ENCODE assay signal across 21 cellular contexts in the genomic region with DNA sequence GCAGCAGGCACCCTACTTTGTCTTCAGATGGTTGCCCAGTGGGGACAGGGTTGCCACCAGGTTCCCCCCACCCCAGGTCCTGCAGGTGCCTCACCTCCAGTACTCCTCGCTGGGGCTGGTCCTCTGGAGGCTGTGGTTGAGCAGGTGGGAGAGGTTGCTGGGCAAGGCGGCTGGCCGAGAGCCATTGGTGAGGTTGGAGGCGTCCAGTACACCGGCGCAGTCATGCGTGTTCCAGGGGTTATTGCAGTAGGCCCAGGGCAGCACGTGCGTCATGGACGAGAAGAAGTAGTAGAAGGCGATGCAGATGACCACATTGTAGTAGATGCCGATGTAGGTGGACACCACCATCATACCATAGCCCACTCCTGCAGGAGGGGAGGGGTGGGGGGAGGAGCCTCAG. TPM values are rescaled to one million over a fixed set of nuclear protein-coding genes. Genes with fewer than 3 reads are reported as not detected.
DNase-seq lines count a peak whose midpoint lies in the region; ATAC-seq, FAIRE-seq and TF ChIP-seq lines count a peak whose summit lies in the region.
"Had no signal": no experiment of that assay in that cellular context is flagged by ENCODE, and none has a peak within 500 bp of the region (broad histone marks: within the 10 kb centered on the region; RNA-seq: fewer than 3 reads in every experiment).

No MANE protein-coding gene starts in this region.

- POLR2A ChIA-PET in RWPE1 (lab: Yijun Ruan, JAX; ENCODE audit: low non-redundant PET) (interaction anchor here (0.6 kb wide), 1 partner anchor 236 kb away, joined by 3 read pairs; no protein-coding TSS in a partner anchor), K562 (lab: Yijun Ruan, JAX) (interaction anchor here (2.6 kb wide), 1 partner anchor 27 kb away, joined by 17 read pairs; no protein-coding TSS in a partner anchor)

- H2AFZ ChIP-seq in K562 (ENCODE audit: low read depth, low read length) (no peak overlapping the region), neuronal stem cell (ENCODE audit: low read length) (no peak overlapping the region)
- H2AFZ ChIP-seq: GM23338 had no signal

- no peak for TF ChIP-seq EP300 in K562 (IDR thresholded peaks at IDR 0.05; ENCODE audit: low read length)

- H3K18ac ChIP-seq in neuronal stem cell (ENCODE audit: low read length), result no peak overlapping the region

- H3K23ac ChIP-seq in neuronal stem cell (ENCODE audit: low read depth, low read length, poor library complexity), result peak overlapping the region; percentile 31

- DNase-seq in RWPE1 (ENCODE audit: low spot score) (no peak), T-helper 17 cell (no peak), K562 (ENCODE audit: extremely low read depth in 1 of 4, low spot score in 3 of 4) (no peak), neuronal stem cell (ENCODE audit: low spot score) (no peak), NCI-H1092 treated with DMSO at 0.1 percent for 48 hours (lab: John Stamatoyannopoulos, UW) (no peak)
- no peak for DNase-seq in central memory CD4-positive, alpha-beta T cell
- DNase-seq: C1 segment of cervical spinal cord; Calu3; CD4-positive, alpha-beta memory T cell; COR-L47; DMS53; DMS79 treated with DMSO at 0.1 percent for 48 hours; GF-D8; HFFc6 had no signal

- no peaks in the 10 kb centered on the region for H3K36me3 Mint-ChIP-seq in T-helper 17 cell (ENCODE audit: low read depth)
- H3K36me3 Mint-ChIP-seq: CD4-positive, alpha-beta memory T cell had no signal

- H2BK15ac ChIP-seq in neuronal stem cell (ENCODE audit: low read length), result no peak overlapping the region

- intact Hi-C loops in K562 (cut with micrococcal nuclease), result no loop called here

- no peaks in the 10 kb centered on the region; the same call in 1 of the 2 replicates for H4K20me1 ChIP-seq in K562 (replicated peaks; ENCODE audit: control insufficient read depth, insufficient read depth, low read length)

- H3K27ac ChIP-seq in RWPE1, result peak overlapping the region; percentile 60
- H3K27ac ChIP-seq in K562 (ENCODE audit: extremely low read depth, low read depth, low read length), result no peak overlapping the region
- H3K27ac ChIP-seq in neuronal stem cell (replicated peaks; ENCODE audit: low read length), result no peak overlapping the region

- H2BK120ac ChIP-seq in neuronal stem cell (ENCODE audit: low read depth, low read length), result no peak overlapping the region

- WGBS in K562 (ENCODE audit: insufficient coverage, low coverage, missing lambda C conversion rate), result 75% methylated on average over 12 of the region's 12 CpGs
- no CpG with 5 or more reads among the region's 12 CpGs for WGBS in neuronal stem cell (ENCODE audit: extremely low coverage in 2 of 2, insufficient read length in 2 of 2, insufficient replicate concordance in 1 of 2), 2 donors

- H3K27me3 Mint-ChIP-seq in T-helper 17 cell, result no peaks in the 10 kb centered on the region
- H3K27me3 Mint-ChIP-seq: CD4-positive, alpha-beta memory T cell had no signal

- in situ Hi-C loops in K562 (cut with MboI), result loop anchor here (5.0 kb wide), 1 partner anchor 34 kb away; no protein-coding TSS in a partner anchor

- no peak for TF ChIP-seq CTCF in RWPE1 (conservative IDR thresholded peaks at IDR 0.05; ENCODE audit: low read depth)
- no peak for TF ChIP-seq CTCF in K562 (IDR thresholded peaks at IDR 0.05 in 2 of 3, conservative IDR thresholded peaks at IDR 0.05 in 1 of 3; ENCODE audit: insufficient read depth in 2 of 3, low read depth in 1 of 3, low read length in 3 of 3)

- no peaks in the 10 kb centered on the region for H3K27me3 ChIP-seq in K562 (ENCODE audit: control insufficient read depth in 2 of 2, insufficient read depth in 2 of 2, low read length in 2 of 2)
- no peaks in the 10 kb centered on the region for H3K27me3 ChIP-seq in neuronal stem cell (ENCODE audit: control insufficient read depth in 3 of 3, insufficient read depth in 3 of 3, low read depth in 1 of 3, low read length in 3 of 3)

- no peak overlapping the region for H3K4ac ChIP-seq in neuronal stem cell (ENCODE audit: low read length)

- no peak for TF ChIP-seq RAD21 in K562 (CRISPR knock-in tag; conservative IDR thresholded peaks at IDR 0.05 in 1 of 2, IDR thresholded peaks at IDR 0.05 in 1 of 2)

- peaks cover 3% of the 10 kb centered on the region; the same call in 1 of the 3 replicates for H3K36me3 ChIP-seq in K562 (ENCODE audit: control insufficient read depth, insufficient read depth, low read length)
- peaks cover 0 to 21% of the 10 kb centered on the region in 2 donors for H3K36me3 ChIP-seq in neuronal stem cell (replicated peaks in 1 of 2; ENCODE audit: control insufficient read depth in 2 of 2, insufficient read depth in 2 of 2, low read length in 2 of 2)

- no peak for ATAC-seq in T-helper 17 cell
- no peak for ATAC-seq in K562
- no peak for ATAC-seq in HG03565 (IDR thresholded peaks at IDR 0.05; ENCODE audit: unreplicated experiment)
- ATAC-seq in HG03469 (IDR thresholded peaks at IDR 0.05; ENCODE audit: unreplicated experiment), result no peak
- ATAC-seq: GM23338 had no signal

- H3K9me1 ChIP-seq in K562 (ENCODE audit: control insufficient read depth, insufficient read depth, low read length), result no peaks in the 10 kb centered on the region

- H3K9me3 ChIP-seq in T-helper 17 cell (ENCODE audit: control insufficient read depth, low read length, poor library complexity, severe bottlenecking) (no peaks in the 10 kb centered on the region), K562 (replicated peaks; ENCODE audit: control insufficient read depth, insufficient read depth, low read depth, low read length) (no peaks in the 10 kb centered on the region), neuronal stem cell (replicated peaks in 1 of 2; ENCODE audit: control insufficient read depth in 2 of 2, insufficient read depth in 1 of 2, low read depth in 1 of 2, low read length in 2 of 2) (no peaks in the 10 kb centered on the region)
- H3K9me3 ChIP-seq: HAP-1 had no signal

- H4K8ac ChIP-seq in neuronal stem cell (ENCODE audit: low read depth, low read length), result no peak overlapping the region

- no peak overlapping the region for H2BK5ac ChIP-seq in neuronal stem cell (ENCODE audit: low read length)

- CTCF ChIA-PET in RWPE1 (lab: Yijun Ruan, JAX) (interaction anchor here (0.7 kb wide), 1 partner anchor 254 kb away, joined by 3 read pairs; no protein-coding TSS in a partner anchor), K562 (lab: Yijun Ruan, JAX; ENCODE audit: low intra/inter-chr PET ratio) (interaction anchor here (0.7 kb wide), 1 partner anchor 286 kb away, joined by 4 read pairs; no protein-coding TSS in a partner anchor)

- no peak overlapping the region for H3K4me3 Mint-ChIP-seq in T-helper 17 cell
- H3K4me3 Mint-ChIP-seq: CD4-positive, alpha-beta memory T cell; GM23338; HFFc6 had no signal

- no peaks in the 10 kb centered on the region for H3K79me2 ChIP-seq in K562 (ENCODE audit: control insufficient read depth, insufficient read depth, low read length)

- no peak overlapping the region for H2AK5ac ChIP-seq in neuronal stem cell (ENCODE audit: low read depth, low read length)

- peaks cover 5% of the 10 kb centered on the region for H3K79me1 ChIP-seq in neuronal stem cell (ENCODE audit: low read depth, low read length)

- H2BK12ac ChIP-seq in neuronal stem cell (ENCODE audit: low read length), result peak overlapping the region; percentile 73

- H4K91ac ChIP-seq in neuronal stem cell (ENCODE audit: low read depth, low read length, poor library complexity), result no peak overlapping the region

- no peak for TF ChIP-seq POLR2A in K562 (conservative IDR thresholded peaks at IDR 0.05)

- no peak for FAIRE-seq in K562 (lab: Jason Lieb, UNC)
- FAIRE-seq: GM12891, GM18507, H54 had no signal

- H3K4me2 ChIP-seq in K562 (ENCODE audit: insufficient read depth, low read length), result no peak overlapping the region
- no peak overlapping the region for H3K4me2 ChIP-seq in neuronal stem cell (ENCODE audit: insufficient read depth, low read length, poor library complexity, severe bottlenecking)
- H3K4me2 ChIP-seq: GM23338 had no signal

- H3K27ac Mint-ChIP-seq in T-helper 17 cell, result peak overlapping the region; percentile 43
- H3K27ac Mint-ChIP-seq: GM23338, HFFc6 had no signal

- no peak overlapping the region for H3K4me3 ChIP-seq in K562
- H3K4me3 ChIP-seq in neuronal stem cell (ENCODE audit: low read length in 2 of 2), result no peak overlapping the region
- H3K4me3 ChIP-seq: GM23338, HAP-1 had no signal

- no TSS peak for BruUV-seq in K562 (replicated peaks; lab: Mats Ljungman, UMichigan)

- H3K9ac ChIP-seq in K562 (ENCODE audit: insufficient read depth in 1 of 2, low read depth in 2 of 2, low read length in 2 of 2) (no peak overlapping the region; a peak in 1 of 4 replicates), neuronal stem cell (ENCODE audit: low read depth, low read length, poor library complexity) (no peak overlapping the region)

- H3K4me1 ChIP-seq in K562 (replicated peaks in 1 of 2; ENCODE audit: control insufficient read depth in 2 of 2, insufficient read depth in 2 of 2, low read length in 2 of 2), result peaks cover 0 to 27% of the 10 kb centered on the region in 2 experiments; a peak in 2 of 5 replicates
- peaks cover 0 to 3% of the 10 kb centered on the region in 2 donors for H3K4me1 ChIP-seq in neuronal stem cell (ENCODE audit: control insufficient read depth in 2 of 2, insufficient read depth in 1 of 2, low read depth in 1 of 2, low read length in 2 of 2)
- H3K4me1 ChIP-seq: HAP-1 had no signal

- no peak overlapping the region for H3K14ac ChIP-seq in neuronal stem cell (ENCODE audit: low read length)

- H3K4me1 Mint-ChIP-seq in T-helper 17 cell, result peaks cover 5% of the 10 kb centered on the region

RNA-seq across cellular contexts. Expression of gene CCDC24, which starts 16.9 kb away (rescaled TPM):
- total RNA-seq in T-helper 17 cell (1 to 10 TPM; 1.4 to 1.5 TPM), K562 (2014; rRNA removed) (3.0 and 4.5 TPM in 2 replicates), K562 (2014; rRNA removed; fragmentation: Illumina TruSeq; extraction: Trizol) (0.70 and 1.5 TPM in 2 replicates), K562 (2015; rRNA removed; fragmentation: Illumina TruSeq; extraction: Trizol) (1.7 and 2.2 TPM in 2 replicates), K562 (2021) (4.4 and 5.2 TPM in 2 replicates)
- total RNA-seq in K562 (2011; cell fraction: chromatin; rRNA removed; ENCODE audit: low replicate concordance), result 1.4 and 6.8 TPM in 2 replicates
- 5.8 TPM in 2 replicates for total RNA-seq in K562 (2011; cell fraction: nucleolus; rRNA removed)
- 4.1 and 6.1 TPM in 2 replicates for total RNA-seq in K562 (2011; cell fraction: nucleoplasm; rRNA removed)
- polyA plus RNA-seq in K562 (2011; rRNA removed) (1.3 and 2.3 TPM in 2 replicates), K562 (2014; fragmentation: Illumina TruSeq; extraction: Trizol) (1.5 and 3.0 TPM in 2 replicates), K562 (2014; fragmentation: Nextera tagmentation; extraction: Ambion mirVana) (under 1 TPM; 0.31 to 0.64 TPM), K562 (2014; rRNA removed) (3.7 and 4.5 TPM in 2 replicates)
- polyA plus RNA-seq in K562 (2011; cell fraction: cytosol; rRNA removed), result 2.0 and 4.9 TPM in 2 replicates
- polyA plus RNA-seq in K562 (2011; cell fraction: nucleus; rRNA removed), result 6.8 and 13.1 TPM in 2 replicates
- 3.7 and 4.3 TPM in 2 replicates for polyA plus RNA-seq in K562 (2012)
- polyA minus RNA-seq in K562 (2011; rRNA and poly(A)+ RNA removed), result 0.36 and 0.39 TPM in 2 replicates
- 1.1 and 5.4 TPM in 2 replicates for polyA minus RNA-seq in K562 (2011; cell fraction: cytosol; rRNA and poly(A)+ RNA removed)
- 1.7 and 2.2 TPM in 2 replicates for polyA minus RNA-seq in K562 (2011; cell fraction: nucleus; rRNA and poly(A)+ RNA removed)
- polyA plus RNA-seq in neuronal stem cell (2013, experiment 1 of 2), result 5.3 TPM
- polyA plus RNA-seq in neuronal stem cell (2013, experiment 2 of 2), result 5.5 TPM

RNA-seq across cellular contexts. Expression of gene SLC6A9, which starts 23.0 kb away (rescaled TPM):
- total RNA-seq in T-helper 17 cell (under 1 TPM in 1 of 2 donors, not detected in 1; 0.62 TPM), K562 (2014; rRNA removed) (4.1 and 8.4 TPM in 2 replicates), K562 (2014; rRNA removed; fragmentation: Illumina TruSeq; extraction: Trizol) (2.5 and 3.0 TPM in 2 replicates), K562 (2015; rRNA removed; fragmentation: Illumina TruSeq; extraction: Trizol) (0.51 and 0.75 TPM in 2 replicates), K562 (2021) (16.7 and 18.7 TPM in 2 replicates)
- 15.5 and 41.5 TPM in 2 replicates for total RNA-seq in K562 (2011; cell fraction: chromatin; rRNA removed; ENCODE audit: low replicate concordance)
- 28.5 and 33.8 TPM in 2 replicates for total RNA-seq in K562 (2011; cell fraction: nucleolus; rRNA removed)
- total RNA-seq in K562 (2011; cell fraction: nucleoplasm; rRNA removed), result 21.3 and 22.7 TPM in 2 replicates
- polyA plus RNA-seq in K562 (2011; rRNA removed) (2.9 and 8.8 TPM in 2 replicates), K562 (2014; fragmentation: Illumina TruSeq; extraction: Trizol) (12.9 and 16.7 TPM in 2 replicates), K562 (2014; fragmentation: Nextera tagmentation; extraction: Ambion mirVana) (under 1 TPM; 0.17 to 0.25 TPM), K562 (2014; rRNA removed) (10.5 and 10.6 TPM in 2 replicates)
- polyA plus RNA-seq in K562 (2011; cell fraction: cytosol; rRNA removed), result 5.7 and 6.6 TPM in 2 replicates
- 27.8 and 27.9 TPM in 2 replicates for polyA plus RNA-seq in K562 (2011; cell fraction: nucleus; rRNA removed)
- polyA plus RNA-seq in K562 (2012), result 6.2 and 54.3 TPM in 2 replicates
- 3.7 and 5.1 TPM in 2 replicates for polyA minus RNA-seq in K562 (2011; rRNA and poly(A)+ RNA removed)
- 2.5 and 5.5 TPM in 2 replicates for polyA minus RNA-seq in K562 (2011; cell fraction: cytosol; rRNA and poly(A)+ RNA removed)
- polyA minus RNA-seq in K562 (2011; cell fraction: nucleus; rRNA and poly(A)+ RNA removed), result 6.1 and 10.2 TPM in 2 replicates
- 10.8 TPM for polyA plus RNA-seq in neuronal stem cell (2013, experiment 1 of 2)
- polyA plus RNA-seq in neuronal stem cell (2013, experiment 2 of 2), result 10.8 TPM
- polyA plus RNA-seq: CD4-positive, alpha-beta memory T cell had no signal

RNA-seq across cellular contexts. Expression of gene B4GALT2, which starts 29.2 kb away (rescaled TPM):
- total RNA-seq in T-helper 17 cell (1 to 10 TPM; 2.8 to 3.4 TPM), K562 (2014; rRNA removed) (86.8 and 116 TPM in 2 replicates), K562 (2014; rRNA removed; fragmentation: Illumina TruSeq; extraction: Trizol) (23.4 and 31.0 TPM in 2 replicates), K562 (2015; rRNA removed; fragmentation: Illumina TruSeq; extraction: Trizol) (43.8 and 45.9 TPM in 2 replicates), K562 (2021) (76.2 and 78.0 TPM in 2 replicates)
- total RNA-seq in K562 (2011; cell fraction: chromatin; rRNA removed; ENCODE audit: low replicate concordance), result 27.8 and 57.7 TPM in 2 replicates
- total RNA-seq in K562 (2011; cell fraction: nucleolus; rRNA removed), result 51.2 and 57.7 TPM in 2 replicates
- total RNA-seq in K562 (2011; cell fraction: nucleoplasm; rRNA removed), result 45.8 and 54.2 TPM in 2 replicates
- polyA plus RNA-seq in K562 (2011; rRNA removed) (39.0 and 43.9 TPM in 2 replicates), K562 (2014; fragmentation: Illumina TruSeq; extraction: Trizol) (63.7 and 69.7 TPM in 2 replicates), K562 (2014; fragmentation: Nextera tagmentation; extraction: Ambion mirVana) (1 to 10 TPM; 1.3 to 2.8 TPM), K562 (2014; rRNA removed) (71.9 and 85.4 TPM in 2 replicates)
- 78.6 and 206 TPM in 2 replicates for polyA plus RNA-seq in K562 (2011; cell fraction: cytosol; rRNA removed)
- polyA plus RNA-seq in K562 (2011; cell fraction: nucleus; rRNA removed), result 55.1 and 117 TPM in 2 replicates
- 44.8 and 50.7 TPM in 2 replicates for polyA plus RNA-seq in K562 (2012)
- polyA minus RNA-seq in K562 (2011; rRNA and poly(A)+ RNA removed), result 21.4 and 27.7 TPM in 2 replicates
- polyA minus RNA-seq in K562 (2011; cell fraction: cytosol; rRNA and poly(A)+ RNA removed), result 40.9 and 42.3 TPM in 2 replicates
- 26.7 and 28.3 TPM in 2 replicates for polyA minus RNA-seq in K562 (2011; cell fraction: nucleus; rRNA and poly(A)+ RNA removed)
- polyA plus RNA-seq in neuronal stem cell (2013, experiment 1 of 2), result 64.3 TPM
- 60.7 TPM for polyA plus RNA-seq in neuronal stem cell (2013, experiment 2 of 2)

RNA-seq across cellular contexts. Expression of gene ATP6V0B, which starts 33.5 kb away (rescaled TPM):
- total RNA-seq in T-helper 17 cell, result 10 to 100 TPM; 72.1 to 80.5 TPM
- 240 and 478 TPM in 2 replicates for total RNA-seq in K562 (2011; cell fraction: chromatin; rRNA removed; ENCODE audit: low replicate concordance)
- 771 and 1,062 TPM in 2 replicates for total RNA-seq in K562 (2011; cell fraction: nucleolus; rRNA removed)
- 571 and 616 TPM in 2 replicates for total RNA-seq in K562 (2011; cell fraction: nucleoplasm; rRNA removed)
- 296 and 328 TPM in 2 replicates for total RNA-seq in K562 (2014; rRNA removed)
- total RNA-seq in K562 (2014; rRNA removed; fragmentation: Illumina TruSeq; extraction: Trizol), result 143 and 167 TPM in 2 replicates
- total RNA-seq in K562 (2015; rRNA removed; fragmentation: Illumina TruSeq; extraction: Trizol), result 196 and 203 TPM in 2 replicates
- 279 and 286 TPM in 2 replicates for total RNA-seq in K562 (2021)
- polyA plus RNA-seq in K562 (2011; rRNA removed), result 220 and 288 TPM in 2 replicates
- polyA plus RNA-seq in K562 (2011; cell fraction: cytosol; rRNA removed), result 552 and 632 TPM in 2 replicates
- 601 and 849 TPM in 2 replicates for polyA plus RNA-seq in K562 (2011; cell fraction: nucleus; rRNA removed)
- 179 and 264 TPM in 2 replicates for polyA plus RNA-seq in K562 (2012)
- polyA plus RNA-seq in K562 (2014; fragmentation: Illumina TruSeq; extraction: Trizol), result 186 and 195 TPM in 2 replicates
- polyA plus RNA-seq in K562 (2014; fragmentation: Nextera tagmentation; extraction: Ambion mirVana), result 100 to 1,000 TPM; 137 to 276 TPM
- 282 and 348 TPM in 2 replicates for polyA plus RNA-seq in K562 (2014; rRNA removed)
- polyA minus RNA-seq in K562 (2011; rRNA and poly(A)+ RNA removed), result 127 and 130 TPM in 2 replicates
- polyA minus RNA-seq in K562 (2011; cell fraction: cytosol; rRNA and poly(A)+ RNA removed), result 83.6 and 86.7 TPM in 2 replicates
- 102 and 149 TPM in 2 replicates for polyA minus RNA-seq in K562 (2011; cell fraction: nucleus; rRNA and poly(A)+ RNA removed)
- 44.2 TPM for polyA plus RNA-seq in neuronal stem cell (2013, experiment 1 of 2)
- polyA plus RNA-seq in neuronal stem cell (2013, experiment 2 of 2), result 41.9 TPM

RNA-seq across cellular contexts. Expression of gene DPH2, which starts 38.4 kb away (rescaled TPM):
- total RNA-seq in T-helper 17 cell (10 to 100 TPM; 17.7 to 24.4 TPM), K562 (2014; rRNA removed) (87.5 and 122 TPM in 2 replicates), K562 (2014; rRNA removed; fragmentation: Illumina TruSeq; extraction: Trizol) (31.9 and 39.4 TPM in 2 replicates), K562 (2015; rRNA removed; fragmentation: Illumina TruSeq; extraction: Trizol) (66.8 and 68.1 TPM in 2 replicates), K562 (2021) (94.1 and 97.3 TPM in 2 replicates)
- 110 and 268 TPM in 2 replicates for total RNA-seq in K562 (2011; cell fraction: chromatin; rRNA removed; ENCODE audit: low replicate concordance)
- 191 and 199 TPM in 2 replicates for total RNA-seq in K562 (2011; cell fraction: nucleolus; rRNA removed)
- 123 and 150 TPM in 2 replicates for total RNA-seq in K562 (2011; cell fraction: nucleoplasm; rRNA removed)
- polyA plus RNA-seq in K562 (2011; rRNA removed) (63.1 and 71.2 TPM in 2 replicates), K562 (2014; fragmentation: Illumina TruSeq; extraction: Trizol) (81.1 and 106 TPM in 2 replicates), K562 (2014; fragmentation: Nextera tagmentation; extraction: Ambion mirVana) (10 to 100 TPM; 17.9 to 27.0 TPM), K562 (2014; rRNA removed) (93.2 and 110 TPM in 2 replicates)
- 117 and 149 TPM in 2 replicates for polyA plus RNA-seq in K562 (2011; cell fraction: cytosol; rRNA removed)
- polyA plus RNA-seq in K562 (2011; cell fraction: nucleus; rRNA removed), result 379 and 380 TPM in 2 replicates
- polyA plus RNA-seq in K562 (2012), result 39.2 and 65.5 TPM in 2 replicates
- 50.3 and 52.5 TPM in 2 replicates for polyA minus RNA-seq in K562 (2011; rRNA and poly(A)+ RNA removed)
- 35.5 and 48.5 TPM in 2 replicates for polyA minus RNA-seq in K562 (2011; cell fraction: cytosol; rRNA and poly(A)+ RNA removed)
- polyA minus RNA-seq in K562 (2011; cell fraction: nucleus; rRNA and poly(A)+ RNA removed), result 96.7 and 113 TPM in 2 replicates
- polyA plus RNA-seq in neuronal stem cell (2013, experiment 1 of 2), result 11.1 TPM
- polyA plus RNA-seq in neuronal stem cell (2013, experiment 2 of 2), result 11.6 TPM

Comparison
In these comparisons a context has a peak if more than half of its experiments do, and no peak if none do; other contexts are left out.
1. RNA of gene B4GALT2, which starts 29.2 kb away (total RNA-seq): 23.4 to 116 TPM in K562; 2.8 to 3.4 TPM in T-helper 17 cell; every median in the first group is over 4 times any median in the second.